In genomic region chr9:93058357-93059096, GRCh38 we compare ENCODE assay signal across 8 cellular contexts. TPM values are rescaled to one million over a fixed set of nuclear protein-coding genes. Genes with fewer than 3 reads are reported as not detected.
DNase-seq lines count a peak whose midpoint lies in the region; ATAC-seq and TF ChIP-seq lines count a peak whose summit lies in the region.
"Had no signal": no experiment of that assay in that cellular context is flagged by ENCODE, and none has a peak within 500 bp of the region (broad histone marks: within the 10 kb centered on the region; RNA-seq: fewer than 3 reads in every experiment).

Gene SUSD3 (plus strand): TSS chr9:93058701. CDS start chr9:93058743, 42 bp downstream.

- peak within 1 kb of the TSS; percentile 44 for H3K4me3 ChIP-seq in iPS-18a (ENCODE audit: low read length)

- peaks cover 22% of the 10 kb centered on the region for H3K4me1 ChIP-seq in iPS-18a (ENCODE audit: control insufficient read depth, low read depth, low read length)

- peaks cover 9% of the 10 kb centered on the region for H3K36me3 Mint-ChIP-seq in activated naive CD8-positive, alpha-beta T cell treated with anti-CD3 and anti-CD28 coated beads for 36 hours

- DNase-seq in activated naive CD8-positive, alpha-beta T cell treated with anti-CD3 and anti-CD28 coated beads for 36 hours: peak; percentile 68
- peak in 3 of 4 experiments; percentile 43 to 66 (median 45) for DNase-seq in stimulated activated CD4-positive, alpha-beta T cell treated with anti-CD3 and anti-CD28 coated beads, Interleukin-1b, Interleukin-23, amount 100 ng/mL, for 24 hours (ENCODE audit: low read depth in 4 of 4, low spot score in 1 of 4)
- no peak for DNase-seq in NCI-H345 (lab: John Stamatoyannopoulos, UW)

- H3K9me3 Mint-ChIP-seq in activated naive CD8-positive, alpha-beta T cell treated with anti-CD3 and anti-CD28 coated beads for 36 hours: no peaks in the 10 kb centered on the region

- H3K27me3 Mint-ChIP-seq in activated naive CD8-positive, alpha-beta T cell treated with anti-CD3 and anti-CD28 coated beads for 36 hours: no peaks in the 10 kb centered on the region

- peak within 1 kb of the TSS; percentile 95 for H3K27ac Mint-ChIP-seq in activated naive CD8-positive, alpha-beta T cell treated with anti-CD3 and anti-CD28 coated beads for 36 hours

- H3K4me3 Mint-ChIP-seq in activated naive CD8-positive, alpha-beta T cell treated with anti-CD3 and anti-CD28 coated beads for 36 hours: peak within 1 kb of the TSS; percentile 89

- peaks cover 10% of the 10 kb centered on the region for H3K27me3 ChIP-seq in iPS-18a (ENCODE audit: control insufficient read depth, insufficient read depth, low read length)

- no peaks in the 10 kb centered on the region for H3K9me3 ChIP-seq in iPS-18a (ENCODE audit: control insufficient read depth, low read depth, low read length)

- H3K36me3 ChIP-seq in iPS-18a (ENCODE audit: control insufficient read depth, low read depth, low read length): no peaks in the 10 kb centered on the region

- peaks cover 48% of the 10 kb centered on the region for H3K4me1 Mint-ChIP-seq in activated naive CD8-positive, alpha-beta T cell treated with anti-CD3 and anti-CD28 coated beads for 36 hours

- ATAC-seq in GM18867 (IDR thresholded peaks at IDR 0.05; ENCODE audit: unreplicated experiment): peak; percentile 45
- ATAC-seq in HG02970 (IDR thresholded peaks at IDR 0.05; ENCODE audit: low FRiP score, unreplicated experiment): peak; percentile 39

- peak; percentile 84 for TF ChIP-seq POLR2A in Raji (IDR thresholded peaks at IDR 0.05; ENCODE audit: insufficient read depth, low read depth, low read length)

- no peak within 1 kb of the TSS for H3K27ac ChIP-seq in iPS-18a (ENCODE audit: low read length)

- H3K9ac ChIP-seq in iPS-18a (ENCODE audit: low read length): no peak within 1 kb of the TSS

RNA-seq across cellular contexts. Expression of gene SUSD3, which starts in this region (rescaled TPM):
- total RNA-seq in activated naive CD8-positive, alpha-beta T cell treated with anti-CD3 and anti-CD28 coated beads for 36 hours: 10 to 100 TPM; 27.1 to 28.8 TPM
- total RNA-seq: myocyte had no signal
